Comparison of ENCODE assay signal across 1 cellular context in genomic region chr17:61149106-61149505, GRCh38.
TF ChIP-seq lines count a peak whose summit lies in the region.

No MANE protein-coding gene starts in this region.

TF ChIP-seq in HepG2, 621 proteins besides CTCF, POLR2A, EP300 and RAD21 (continued from another document):
- TF ChIP-seq TIGD3 (CRISPR knock-in tag; IDR thresholded peaks at IDR 0.05; ENCODE audit: borderline replicate concordance) (no peak), ZBED4 (CRISPR knock-in tag; IDR thresholded peaks at IDR 0.05; ENCODE audit: borderline replicate concordance) (no peak)
